7 cellular contexts compared by ENCODE assay signal in the genomic region with DNA sequence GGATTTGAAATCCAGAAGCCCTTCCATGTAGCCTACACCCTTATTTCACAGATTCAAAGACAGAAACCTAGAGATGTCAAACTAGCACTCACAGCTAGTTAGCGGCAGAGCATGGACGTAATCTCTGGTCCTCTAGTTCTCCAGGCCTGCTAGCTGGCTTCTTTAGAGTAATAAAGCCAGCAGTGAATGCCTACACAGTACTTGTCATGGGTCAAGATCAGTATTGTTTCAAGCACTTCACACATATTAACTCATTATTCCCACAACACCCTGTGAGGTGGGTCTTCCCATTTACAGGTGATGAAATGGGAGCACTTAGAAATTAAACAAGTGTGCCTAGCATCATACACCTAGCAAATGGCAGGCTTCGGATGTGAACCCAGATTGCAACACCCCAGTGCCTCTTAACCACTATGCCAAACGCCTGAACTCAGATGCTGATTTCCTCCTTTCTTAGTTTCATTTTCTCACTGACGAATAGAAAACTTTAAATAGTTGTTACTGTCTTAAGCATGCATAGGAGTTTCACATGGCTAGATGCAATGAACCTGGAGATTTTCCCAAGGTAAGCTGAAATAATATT. TPM values are rescaled to one million over a fixed set of nuclear protein-coding genes. Genes with fewer than 3 reads are reported as not detected.
A peak's percentile ranks its signal among the peaks of the same experiment; 100 is the strongest.
DNase-seq lines count a peak whose midpoint lies in the region; ATAC-seq, FAIRE-seq and TF ChIP-seq lines count a peak whose summit lies in the region.

No MANE protein-coding gene starts in this region.

- intact Hi-C loops in endothelial cell of umbilical vein (cut with micrococcal nuclease): no loop called here

- no peaks in the 10 kb centered on the region for H3K9me3 ChIP-seq in endothelial cell of umbilical vein (replicated peaks; ENCODE audit: control insufficient read depth, insufficient read depth, low read length)

- TF ChIP-seq CTCF in endothelial cell of umbilical vein (IDR thresholded peaks at IDR 0.05; ENCODE audit: extremely low read depth in 1 of 2, insufficient read depth in 1 of 2, low read depth in 1 of 2, low read length in 2 of 2): no peak

- no peaks in the 10 kb centered on the region for H3K36me3 ChIP-seq in endothelial cell of umbilical vein (ENCODE audit: control insufficient read depth in 2 of 2, extremely low read depth in 1 of 2, insufficient read depth in 2 of 2, low read length in 2 of 2)

- H3K79me2 ChIP-seq in endothelial cell of umbilical vein (ENCODE audit: control insufficient read depth, insufficient read depth, low read length): no peaks in the 10 kb centered on the region

- no peak overlapping the region for H3K9ac ChIP-seq in endothelial cell of umbilical vein (replicated peaks; ENCODE audit: extremely low read depth, insufficient read depth, low read length)

- DNase-seq in NCI-H460 (ENCODE audit: extremely low read depth, low read depth): peak; percentile 22
- DNase-seq in endothelial cell of umbilical vein (ENCODE audit: low read depth, low spot score): no peak
- no peak for DNase-seq in NCI-H187 treated with DMSO at 0.1 percent for 48 hours (lab: John Stamatoyannopoulos, UW)
- DNase-seq in NCI-H748 (lab: John Stamatoyannopoulos, UW; ENCODE audit: unreplicated experiment): no peak
- no peak for DNase-seq in DMS53 treated with DMSO at 0.1 percent for 48 hours (lab: John Stamatoyannopoulos, UW; ENCODE audit: unreplicated experiment)

- ATAC-seq in GM18870 (IDR thresholded peaks at IDR 0.05; ENCODE audit: unreplicated experiment) (peak; percentile 93), HG02678 (IDR thresholded peaks at IDR 0.05; ENCODE audit: unreplicated experiment) (peak; percentile 96)

- POLR2A ChIA-PET in endothelial cell of umbilical vein (lab: Charles Lee): no interaction called here

- peak overlapping the region; percentile 19 for H3K4me2 ChIP-seq in endothelial cell of umbilical vein (ENCODE audit: insufficient read depth, low read length)

- H3K4me1 ChIP-seq in endothelial cell of umbilical vein (ENCODE audit: control insufficient read depth, extremely low read depth, insufficient read depth, low read length): no peaks in the 10 kb centered on the region

- FAIRE-seq in endothelial cell of umbilical vein (lab: Jason Lieb, UNC): no peak

- no peaks in the 10 kb centered on the region for H3K27me3 ChIP-seq in endothelial cell of umbilical vein (ENCODE audit: control insufficient read depth in 2 of 2, insufficient read depth in 2 of 2, low read length in 2 of 2)

- H3K9me1 ChIP-seq in endothelial cell of umbilical vein (replicated peaks; ENCODE audit: control insufficient read depth, extremely low read depth, insufficient read depth, low read length): no peaks in the 10 kb centered on the region

- no peak for TF ChIP-seq POLR2A in endothelial cell of umbilical vein (IDR thresholded peaks at IDR 0.05; ENCODE audit: low read depth, low read length)

- H3K4me3 ChIP-seq in endothelial cell of umbilical vein (replicated peaks in 1 of 3; ENCODE audit: insufficient read depth in 1 of 3, low read depth in 1 of 3, low read length in 3 of 3): no peak overlapping the region

- no peak overlapping the region for H2AFZ ChIP-seq in endothelial cell of umbilical vein (ENCODE audit: low read depth, low read length)

- H3K27ac ChIP-seq in endothelial cell of umbilical vein (ENCODE audit: insufficient read depth, low read depth, low read length): no peak overlapping the region

- dilution Hi-C loops in endothelial cell of umbilical vein (cut with MboI; ENCODE audit: extremely low pct_ligation_motif_present, low sequenced_read_pairs): no loop called here

- no peaks in the 10 kb centered on the region for H4K20me1 ChIP-seq in endothelial cell of umbilical vein (replicated peaks; ENCODE audit: control insufficient read depth, extremely low read depth, insufficient read depth, low read length)

- CTCF ChIA-PET in endothelial cell of umbilical vein (lab: Charles Lee): no interaction called here

- no TSS peak for BruUV-seq in endothelial cell of umbilical vein (replicated peaks; lab: Mats Ljungman, UMichigan)

TF ChIP-seq in endothelial cell of umbilical vein, 7 proteins besides CTCF, POLR2A, EP300 and RAD21:
- no peak for TF ChIP-seq JUN (IDR thresholded peaks at IDR 0.05; ENCODE audit: borderline replicate concordance, insufficient read depth, insufficient read length, low read depth)
- TF ChIP-seq POLR2AphosphoS5 (IDR thresholded peaks at IDR 0.05; ENCODE audit: insufficient read depth, low read depth, low read length): no peak
- no peak for TF ChIP-seq EZH2 (IDR thresholded peaks at IDR 0.05; ENCODE audit: borderline replicate concordance, low read depth, low read length, severe bottlenecking)
- TF ChIP-seq GATA2 (IDR thresholded peaks at IDR 0.05; ENCODE audit: insufficient read depth, insufficient read length, low read depth, low read length): no peak
- no peak for TF ChIP-seq FOS (IDR thresholded peaks at IDR 0.05; ENCODE audit: borderline replicate concordance, insufficient read depth, low read length)
TF ChIP-seq in endothelial cell of umbilical vein: peak in this region for 0.

RNA-seq across cellular contexts. Expression of gene ZBTB14, which starts 14.5 kb away (rescaled TPM):
- 17.3 and 19.3 TPM in 2 replicates for total RNA-seq in NCI-H460 (2014; rRNA removed; shearing (Covaris generic))
- polyA plus RNA-seq in NCI-H460 (2014; cell fraction: nucleus; rRNA removed): 28.9 and 31.4 TPM in 2 replicates
- 13.0 and 13.7 TPM in 2 replicates for total RNA-seq in endothelial cell of umbilical vein
- 4.2 and 5.5 TPM in 2 replicates for polyA plus RNA-seq in endothelial cell of umbilical vein
- polyA plus RNA-seq in endothelial cell of umbilical vein (2011; cell fraction: cytosol; rRNA removed): 7.2 and 8.7 TPM in 2 replicates
- 28.0 and 47.8 TPM in 2 replicates for polyA plus RNA-seq in endothelial cell of umbilical vein (2011; cell fraction: nucleus; rRNA removed)
- 7.1 and 8.5 TPM in 2 replicates for polyA plus RNA-seq in endothelial cell of umbilical vein (2012)
- polyA minus RNA-seq in endothelial cell of umbilical vein: 9.3 and 10.6 TPM in 2 replicates
- polyA minus RNA-seq in endothelial cell of umbilical vein (2011; cell fraction: cytosol; rRNA and poly(A)+ RNA removed): 5.9 TPM
- 9.2 and 13.0 TPM in 2 replicates for polyA minus RNA-seq in endothelial cell of umbilical vein (2011; cell fraction: nucleus; rRNA and poly(A)+ RNA removed)
